Comparison of ENCODE assay signal across 8 cellular contexts in the genomic region with DNA sequence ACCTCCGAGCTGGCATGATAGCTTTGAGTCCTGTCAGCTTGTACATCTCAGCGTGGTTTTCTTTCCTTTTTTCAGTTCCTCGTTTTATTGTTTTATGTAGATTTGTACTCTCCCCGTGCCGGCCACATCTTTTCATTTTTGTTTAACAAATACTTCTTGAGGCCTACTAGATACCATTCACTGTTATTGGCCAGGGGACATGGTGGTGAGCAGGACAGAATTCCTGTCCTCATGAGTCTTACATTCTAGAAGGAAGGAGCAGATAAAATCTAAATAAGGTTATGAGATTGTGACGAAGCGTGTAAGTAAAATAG. TPM values are rescaled to one million over a fixed set of nuclear protein-coding genes. Genes with fewer than 3 reads are reported as not detected.
DNase-seq lines count a peak whose midpoint lies in the region; ATAC-seq and TF ChIP-seq lines count a peak whose summit lies in the region.

No MANE protein-coding gene starts in this region.

- H4K20me1 ChIP-seq in DND-41 (ENCODE audit: insufficient read depth, low read length), result peaks cover 17% of the 10 kb centered on the region; the same call in 1 of the 2 replicates

- H3K4me1 ChIP-seq in DND-41 (ENCODE audit: insufficient read depth, low read length), result peaks cover 32% of the 10 kb centered on the region
- peaks cover 20% of the 10 kb centered on the region for H3K4me1 ChIP-seq in HUES64 (ENCODE audit: insufficient read depth, low read length)
- peaks cover 0 to 7% of the 10 kb centered on the region in 2 donors for H3K4me1 ChIP-seq in breast epithelium
- peaks cover 24% of the 10 kb centered on the region for H3K4me1 ChIP-seq in mucosa of stomach (ENCODE audit: control insufficient read depth, insufficient read depth, low read length)

- intact Hi-C loops in breast epithelium (cut with DNase I; ENCODE audit: low total_unique reads), result no loop called here

- DNase-seq in DND-41 (no peak), breast epithelium (ENCODE audit: low spot score in 2 of 2) (no peak), cortex of kidney (lab: John Stamatoyannopoulos, UW) (no peak), UCSD-AML1 (lab: John Stamatoyannopoulos, UW; ENCODE audit: unreplicated experiment) (no peak)
- DNase-seq in central memory CD4-positive, alpha-beta T cell, result no peak

- H3K27ac ChIP-seq in DND-41 (ENCODE audit: low read length) (peak overlapping the region; percentile 68; the same call in 1 of the 2 replicates), HUES64 (ENCODE audit: low read depth, low read length) (no peak overlapping the region), breast epithelium (peak overlapping the region; percentile 93 to 96)

- peak overlapping the region; percentile 99 for H3K4me2 ChIP-seq in DND-41 (ENCODE audit: insufficient read depth, low read length)

- no peaks in the 10 kb centered on the region for H3K9me3 ChIP-seq in DND-41 (ENCODE audit: insufficient read depth, low read length, severe bottlenecking)
- H3K9me3 ChIP-seq in HUES64 (ENCODE audit: insufficient read depth, low read depth, low read length), result no peaks in the 10 kb centered on the region
- H3K9me3 ChIP-seq in breast epithelium, result no peaks in the 10 kb centered on the region
- H3K9me3 ChIP-seq in mucosa of stomach (ENCODE audit: control insufficient read depth, low read length), result no peaks in the 10 kb centered on the region

- H3K27me3 ChIP-seq in DND-41 (ENCODE audit: insufficient read depth, low read length, poor library complexity), result no peaks in the 10 kb centered on the region
- no peaks in the 10 kb centered on the region for H3K27me3 ChIP-seq in HUES64 (ENCODE audit: insufficient read depth, low read length)
- H3K27me3 ChIP-seq in breast epithelium, result no peaks in the 10 kb centered on the region
- H3K27me3 ChIP-seq in mucosa of stomach (ENCODE audit: control insufficient read depth, insufficient read depth, low read length), result no peaks in the 10 kb centered on the region

- H3K36me3 ChIP-seq in DND-41 (ENCODE audit: insufficient read depth, low read length) (no peaks in the 10 kb centered on the region; the same call in 1 of the 2 replicates), HUES64 (ENCODE audit: insufficient read depth, low read length) (no peaks in the 10 kb centered on the region), breast epithelium (no peaks in the 10 kb centered on the region), mucosa of stomach (ENCODE audit: control insufficient read depth, insufficient read depth, low read length) (no peaks in the 10 kb centered on the region)

- ATAC-seq in DND-41 (ENCODE audit: insufficient read depth, low read depth), result no peak
- peak; percentile 36 for ATAC-seq in GM19452 (IDR thresholded peaks at IDR 0.05; ENCODE audit: unreplicated experiment)

- H3K79me2 ChIP-seq in DND-41 (ENCODE audit: insufficient read depth, low read length), result peaks cover 57% of the 10 kb centered on the region

- peak overlapping the region; percentile 82 for H3K9ac ChIP-seq in DND-41 (ENCODE audit: low read depth, low read length)
- H3K9ac ChIP-seq in HUES64 (ENCODE audit: low read depth, low read length), result peak overlapping the region; percentile 79
- H3K9ac ChIP-seq in mucosa of stomach (ENCODE audit: low read length), result peak overlapping the region; percentile 99

- WGBS in HUES64, result 35% methylated on average over 4 of the region's 7 CpGs

- H2AFZ ChIP-seq in DND-41 (ENCODE audit: low read depth, low read length), result peak overlapping the region; percentile 76

- peak overlapping the region; percentile 42 to 83 for H3K4me3 ChIP-seq in DND-41 (ENCODE audit: low read depth in 1 of 2, low read length in 2 of 2)
- H3K4me3 ChIP-seq in HUES64 (ENCODE audit: low read length), result peak overlapping the region; percentile 99
- H3K4me3 ChIP-seq in breast epithelium, result peak overlapping the region; percentile 90 to 98 (median 94)
- peak overlapping the region; percentile 89 for H3K4me3 ChIP-seq in mucosa of stomach (ENCODE audit: low read length)

- TF ChIP-seq CTCF in DND-41 (IDR thresholded peaks at IDR 0.05; ENCODE audit: borderline replicate concordance, extremely low read depth, low read length, poor library complexity, severe bottlenecking) (no peak), breast epithelium (IDR thresholded peaks at IDR 0.05) (no peak)

- TF ChIP-seq POLR2A in breast epithelium (IDR thresholded peaks at IDR 0.05), result no peak

RNA-seq across cellular contexts. Expression of a gene that starts 1.2 kb away (rescaled TPM):
- 16.7 TPM for polyA plus RNA-seq in HUES64 (2013, experiment 1 of 2)
- 17.8 TPM for polyA plus RNA-seq in HUES64 (2013, experiment 2 of 2)
- total RNA-seq in breast epithelium, result 10 to 100 TPM; 22.4 to 57.1 (median 55.1) TPM
